Comparison of ENCODE assay signal across 8 cellular contexts in genomic region chr6:70166088-70166958, GRCh38.
DNase-seq lines count a peak whose midpoint lies in the region; ATAC-seq and TF ChIP-seq lines count a peak whose summit lies in the region.

No MANE protein-coding gene starts in this region.

- H3K4ac ChIP-seq in mesendoderm (ENCODE audit: low read depth, low read length): no peak overlapping the region

- H3K23ac ChIP-seq in mesendoderm (ENCODE audit: low read length): no peak overlapping the region

- H3K27ac Mint-ChIP-seq in endothelial cell (ENCODE audit: unreplicated experiment): no peak overlapping the region

- no peak overlapping the region for H2AK5ac ChIP-seq in mesendoderm (ENCODE audit: low read length)

- H3K4me2 ChIP-seq in mesendoderm (ENCODE audit: low read length): peak overlapping the region; percentile 22

- peak; percentile 17 for TF ChIP-seq CTCF in endothelial cell (IDR thresholded peaks at IDR 0.05; ENCODE audit: unreplicated experiment)

- H3K9me3 ChIP-seq in HUES64 (ENCODE audit: insufficient read depth, low read depth, low read length): no peaks in the 10 kb centered on the region

- no peak overlapping the region for H4K5ac ChIP-seq in mesendoderm (ENCODE audit: low read length)

- H3K36me3 ChIP-seq in HUES64 (ENCODE audit: insufficient read depth, low read length) (no peaks in the 10 kb centered on the region), mesendoderm (ENCODE audit: control insufficient read depth, insufficient read depth, low read length) (no peaks in the 10 kb centered on the region)

- DNase-seq in NCI-H524 (lab: John Stamatoyannopoulos, UW) (peak; percentile 30 to 69), NCI-H524 treated with DMSO at 0.1 percent for 48 hours (lab: John Stamatoyannopoulos, UW) (no peak), SW480 (ENCODE audit: low spot score) (peak; percentile 58), endothelial cell (ENCODE audit: low spot score) (peak; percentile 69), mesendoderm (peak; percentile 57), ureter (ENCODE audit: low spot score) (peak; percentile 45)

- no peak overlapping the region for H3K9ac ChIP-seq in HUES64 (ENCODE audit: low read depth, low read length)
- H3K9ac ChIP-seq in mesendoderm (ENCODE audit: low read length): no peak overlapping the region

- H3K18ac ChIP-seq in mesendoderm (ENCODE audit: low read length): no peak overlapping the region

- no peak overlapping the region for H2BK5ac ChIP-seq in mesendoderm (ENCODE audit: low read length)

- no peak overlapping the region for H3K4me3 Mint-ChIP-seq in endothelial cell (ENCODE audit: unreplicated experiment)

- H2BK120ac ChIP-seq in mesendoderm (ENCODE audit: low read depth, low read length): no peak overlapping the region

- no peak overlapping the region for H3K56ac ChIP-seq in mesendoderm (ENCODE audit: low read length)

- no peaks in the 10 kb centered on the region for H3K27me3 Mint-ChIP-seq in endothelial cell (ENCODE audit: unreplicated experiment)

- no peaks in the 10 kb centered on the region for H3K9me3 Mint-ChIP-seq in endothelial cell (ENCODE audit: unreplicated experiment)

- H3K4me1 ChIP-seq in HUES64 (ENCODE audit: insufficient read depth, low read length): no peaks in the 10 kb centered on the region
- no peaks in the 10 kb centered on the region for H3K4me1 ChIP-seq in mesendoderm (ENCODE audit: control insufficient read depth, low read depth, low read length)

- H3K36me3 Mint-ChIP-seq in endothelial cell (ENCODE audit: low read depth, unreplicated experiment): no peaks in the 10 kb centered on the region

- peak; percentile 70 for ATAC-seq in GM21737 (IDR thresholded peaks at IDR 0.05; ENCODE audit: unreplicated experiment)

- peaks cover 11% of the 10 kb centered on the region for H3K4me1 Mint-ChIP-seq in endothelial cell (ENCODE audit: unreplicated experiment)

- WGBS in HUES64: 26% methylated on average over 24 of the region's 24 CpGs
- WGBS in mesendoderm (ENCODE audit: extremely low coverage, insufficient coverage, low lambda C conversion rate): no CpG with 5 or more reads among the region's 24 CpGs

- no peak overlapping the region for H4K8ac ChIP-seq in mesendoderm (ENCODE audit: low read depth, low read length)

- no peak overlapping the region for H2BK15ac ChIP-seq in mesendoderm (replicated peaks; ENCODE audit: low read depth)

- no peak overlapping the region for H3K27ac ChIP-seq in HUES64 (ENCODE audit: low read depth, low read length)
- H3K27ac ChIP-seq in mesendoderm (ENCODE audit: low read depth, low read length): no peak overlapping the region

- no peaks in the 10 kb centered on the region for H3K27me3 ChIP-seq in HUES64 (ENCODE audit: insufficient read depth, low read length)
- H3K27me3 ChIP-seq in mesendoderm (ENCODE audit: insufficient read depth, low read length, poor library complexity): no peaks in the 10 kb centered on the region

- H3K79me1 ChIP-seq in mesendoderm (ENCODE audit: low read length): no peaks in the 10 kb centered on the region

- H3K79me2 ChIP-seq in mesendoderm (ENCODE audit: control insufficient read depth, insufficient read depth, low read length): no peaks in the 10 kb centered on the region

- peak overlapping the region; percentile 42 for H3K4me3 ChIP-seq in HUES64 (ENCODE audit: low read length)
- no peak overlapping the region for H3K4me3 ChIP-seq in mesendoderm (ENCODE audit: low read length)
